ENCODE assay signal across 10 cellular contexts in the genomic region with DNA sequence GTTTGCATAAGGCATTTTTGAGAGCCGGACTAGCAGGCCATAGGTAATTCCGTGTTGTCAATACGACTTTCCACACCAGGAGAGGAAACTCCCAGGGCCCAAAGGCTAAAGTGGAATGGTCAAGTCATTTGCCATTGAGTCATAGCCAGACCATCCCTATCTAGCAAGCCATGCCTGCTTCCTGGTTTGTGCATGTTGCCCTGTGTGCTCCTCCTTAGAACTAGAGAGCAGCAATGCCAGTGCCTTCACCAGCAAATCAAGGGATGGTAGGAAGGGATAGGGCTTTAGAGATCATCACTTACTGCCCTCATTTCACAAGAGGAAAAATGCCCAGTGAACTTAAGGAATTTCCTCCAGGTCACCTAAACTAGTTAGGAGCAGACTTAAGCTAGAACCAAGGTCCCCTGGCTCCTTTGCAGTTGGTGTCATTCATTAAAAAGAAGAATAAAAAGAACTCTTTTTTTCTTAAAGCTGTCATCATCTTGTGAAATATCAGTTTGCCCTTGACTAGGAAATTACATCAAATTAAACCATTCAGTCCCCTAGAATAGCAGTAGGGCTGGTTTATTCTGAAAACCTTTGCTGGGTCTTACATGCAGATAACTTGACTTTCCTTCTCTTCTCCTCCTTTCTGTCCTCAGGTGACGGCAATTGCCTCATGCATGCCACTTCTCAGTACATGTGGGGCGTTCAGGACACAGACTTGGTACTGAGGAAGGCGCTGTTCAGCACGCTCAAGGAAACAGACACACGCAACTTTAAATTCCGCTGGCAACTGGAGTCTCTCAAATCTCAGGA. TPM values are rescaled to one million over a fixed set of nuclear protein-coding genes. Genes with fewer than 3 reads are reported as not detected.
DNase-seq lines count a peak whose midpoint lies in the region; ATAC-seq and TF ChIP-seq lines count a peak whose summit lies in the region.
"Had no signal": no experiment of that assay in that cellular context is flagged by ENCODE, and none has a peak within 500 bp of the region (broad histone marks: within the 10 kb centered on the region; RNA-seq: fewer than 3 reads in every experiment).

No MANE protein-coding gene starts in this region.

- peak overlapping the region; percentile 64; the same call in 1 of the 2 replicates for H3K23ac ChIP-seq in IMR-90 (ENCODE audit: low read depth, low read length)

- peak overlapping the region; percentile 10 to 25; a peak in 2 of 4 replicates for H4K8ac ChIP-seq in IMR-90 (ENCODE audit: low read depth in 2 of 2, low read length in 2 of 2)

- no peak for ATAC-seq in IMR-90 (ENCODE audit: low read depth)

- peaks cover 97% of the 10 kb centered on the region for H4K20me1 ChIP-seq in BLaER1
- no peaks in the 10 kb centered on the region for H4K20me1 ChIP-seq in IMR-90 (ENCODE audit: insufficient read depth, low read length)

- H3K36me3 ChIP-seq in BLaER1 (peaks cover 98% of the 10 kb centered on the region), IMR-90 (ENCODE audit: control insufficient read depth, insufficient read depth, low read length) (peaks cover 42% of the 10 kb centered on the region), muscle layer of colon (ENCODE audit: insufficient read depth, low read length) (peaks cover 63% of the 10 kb centered on the region)

- peak overlapping the region; percentile 95 for H3K27ac ChIP-seq in BLaER1
- H3K27ac ChIP-seq in IMR-90 (ENCODE audit: insufficient read depth, low read length): no peak overlapping the region
- H3K27ac ChIP-seq in muscle layer of colon (ENCODE audit: low read depth, low read length): peak overlapping the region; percentile 38
- H3K27ac ChIP-seq: SJSA1 had no signal

- peak overlapping the region; percentile 94 for H3K9ac ChIP-seq in BLaER1
- no peak overlapping the region for H3K9ac ChIP-seq in IMR-90 (ENCODE audit: low read depth, low read length)
- no peak overlapping the region for H3K9ac ChIP-seq in muscle layer of colon (ENCODE audit: low read length)

- peaks cover 4% of the 10 kb centered on the region; the same call in 1 of the 2 replicates for H3K9me1 ChIP-seq in IMR-90 (ENCODE audit: insufficient read depth, low read length)

- dilution Hi-C loops in IMR-90 (cut with HindIII; ENCODE audit: low sequenced_read_pairs, unreplicated experiment): no loop called here

- peak overlapping the region; percentile 21; the same call in 1 of the 2 replicates for H4K91ac ChIP-seq in IMR-90 (ENCODE audit: insufficient read depth, low read depth, low read length)

- no peak overlapping the region for H2BK120ac ChIP-seq in IMR-90 (ENCODE audit: low read depth, low read length)

- TF ChIP-seq POLR2A in IMR-90 (IDR thresholded peaks at IDR 0.05; ENCODE audit: low read depth, low read length): no peak

- intact Hi-C loops in IMR-90 (cut with micrococcal nuclease): loop anchor here (5.0 kb wide), 1 partner anchor 147 kb away; no protein-coding TSS in a partner anchor

- peaks cover 13 to 33% of the 10 kb centered on the region in 2 experiments for H3K79me1 ChIP-seq in IMR-90 (ENCODE audit: low read depth in 1 of 2, low read length in 2 of 2)

- TF ChIP-seq CTCF in IMR-90 (conservative IDR thresholded peaks at IDR 0.05; ENCODE audit: low read depth, low read length): no peak

- CTCF ChIA-PET in IMR-90 (lab: Yijun Ruan, JAX): interaction anchor here (1.0 to 1.5 kb wide), 2 partner anchors 25 to 170 kb away, joined by 3 to 4 read pairs; no protein-coding TSS in a partner anchor

- peak overlapping the region; percentile 96 for H3K4me3 ChIP-seq in BLaER1
- H3K4me3 ChIP-seq in IMR-90 (ENCODE audit: insufficient read depth, low read depth, low read length): no peak overlapping the region
- no peak overlapping the region for H3K4me3 ChIP-seq in muscle layer of colon (ENCODE audit: low read depth in 1 of 2, low read length in 2 of 2)
- H3K4me3 ChIP-seq: SJSA1 had no signal

- H2AFZ ChIP-seq in IMR-90 (replicated peaks; ENCODE audit: low read length, poor library complexity): no peak overlapping the region

- no peak overlapping the region for H3K18ac ChIP-seq in IMR-90 (ENCODE audit: low read depth, low read length)

- WGBS in IMR-90 (ENCODE audit: extremely low coverage in 2 of 2, insufficient read length in 1 of 2), 2 experiments: 98% methylated on average over 5 of the region's 9 CpGs; no CpG with 5 or more reads in 1 of the 2 experiments

- TF ChIP-seq RAD21 in IMR-90 (IDR thresholded peaks at IDR 0.05; ENCODE audit: low read length): no peak

- in situ Hi-C loops in IMR-90 (cut with MboI; ENCODE audit: low sequenced_read_pairs): loop anchor here (5.0 kb wide), 1 partner anchor 68 kb away; no protein-coding TSS in a partner anchor

- no peak overlapping the region for H3K56ac ChIP-seq in IMR-90 (ENCODE audit: extremely low read depth, insufficient read depth, low read length)

- H4K5ac ChIP-seq in IMR-90 (ENCODE audit: low read depth, low read length): no peak overlapping the region

- DNase-seq in IMR-90: no peak
- DNase-seq in central memory CD4-positive, alpha-beta T cell: peak; percentile 28
- DNase-seq in NCI-H146 (lab: John Stamatoyannopoulos, UW): no peak
- DNase-seq in NCI-H748 (lab: John Stamatoyannopoulos, UW; ENCODE audit: unreplicated experiment): no peak
- no peak for DNase-seq in NCI-H2196 (lab: John Stamatoyannopoulos, UW; ENCODE audit: unreplicated experiment)
- no peak for DNase-seq in HUDEP-2 (lab: John Stamatoyannopoulos, UW; ENCODE audit: unreplicated experiment in 76 of 76)
- DNase-seq: NCI-H1048 had no signal

- POLR2A ChIA-PET in IMR-90 (lab: Charles Lee; ENCODE audit: unreplicated experiment): no interaction called here

- peak overlapping the region; percentile 61 for H2AK5ac ChIP-seq in IMR-90 (ENCODE audit: low read depth, low read length)

- no peak overlapping the region for H2BK20ac ChIP-seq in IMR-90 (ENCODE audit: low read depth, low read length)

- H2AK9ac ChIP-seq in IMR-90 (replicated peaks; ENCODE audit: low read depth, low read length, poor library complexity): no peak overlapping the region

- H3K9me3 ChIP-seq in BLaER1: no peaks in the 10 kb centered on the region
- no peaks in the 10 kb centered on the region for H3K9me3 ChIP-seq in IMR-90 (ENCODE audit: control insufficient read depth, insufficient read depth, low read length)
- no peaks in the 10 kb centered on the region for H3K9me3 ChIP-seq in muscle layer of colon (ENCODE audit: low read length)
- H3K9me3 ChIP-seq: SJSA1 had no signal

- peak overlapping the region; percentile 50 for H3K14ac ChIP-seq in IMR-90 (replicated peaks; ENCODE audit: low read depth, low read length)

- H3K27me3 ChIP-seq in BLaER1 (no peaks in the 10 kb centered on the region), IMR-90 (ENCODE audit: control insufficient read depth, insufficient read depth, low read length) (no peaks in the 10 kb centered on the region), muscle layer of colon (ENCODE audit: control insufficient read depth in 1 of 2, insufficient read depth in 2 of 2, low read length in 2 of 2) (no peaks in the 10 kb centered on the region)
- H3K27me3 ChIP-seq: SJSA1 had no signal

- no peak overlapping the region for H2BK5ac ChIP-seq in IMR-90 (ENCODE audit: low read depth, low read length, poor library complexity, severe bottlenecking)

- H3K4me1 ChIP-seq in BLaER1 (peaks cover 100% of the 10 kb centered on the region), IMR-90 (ENCODE audit: control insufficient read depth, insufficient read depth, low read length) (peaks cover 11% of the 10 kb centered on the region), muscle layer of colon (ENCODE audit: insufficient read depth, low read length) (peaks cover 54% of the 10 kb centered on the region)

- H3K4me2 ChIP-seq in BLaER1 (peak overlapping the region; percentile 89), IMR-90 (ENCODE audit: low read depth, low read length) (no peak overlapping the region)

- BruUV-seq in IMR-90 (replicated peaks; lab: Mats Ljungman, UMichigan): no TSS peak

- H2BK15ac ChIP-seq in IMR-90 (ENCODE audit: low read depth, low read length): 0 out of 3 replicates have a peak overlapping the region, but pooled peaks have one; percentile 15

- H3K4ac ChIP-seq in IMR-90 (ENCODE audit: low read depth, low read length): peak overlapping the region; percentile 44; the same call in 1 of the 2 replicates

TF ChIP-seq in IMR-90, 13 proteins besides CTCF, POLR2A, EP300 and RAD21:
- no peak for TF ChIP-seq MAFK (IDR thresholded peaks at IDR 0.05; ENCODE audit: low read depth, low read length)
- no peak for TF ChIP-seq MAZ (IDR thresholded peaks at IDR 0.05; ENCODE audit: borderline replicate concordance, low read depth, low read length)
- TF ChIP-seq RFX5 (IDR thresholded peaks at IDR 0.05; ENCODE audit: low read depth, low read length): no peak
- TF ChIP-seq MXI1 (IDR thresholded peaks at IDR 0.05; ENCODE audit: borderline replicate concordance, low read depth, low read length): no peak
- TF ChIP-seq RCOR1 (IDR thresholded peaks at IDR 0.05; ENCODE audit: insufficient replicate concordance, low read length): no peak
- TF ChIP-seq, protein P1, sequence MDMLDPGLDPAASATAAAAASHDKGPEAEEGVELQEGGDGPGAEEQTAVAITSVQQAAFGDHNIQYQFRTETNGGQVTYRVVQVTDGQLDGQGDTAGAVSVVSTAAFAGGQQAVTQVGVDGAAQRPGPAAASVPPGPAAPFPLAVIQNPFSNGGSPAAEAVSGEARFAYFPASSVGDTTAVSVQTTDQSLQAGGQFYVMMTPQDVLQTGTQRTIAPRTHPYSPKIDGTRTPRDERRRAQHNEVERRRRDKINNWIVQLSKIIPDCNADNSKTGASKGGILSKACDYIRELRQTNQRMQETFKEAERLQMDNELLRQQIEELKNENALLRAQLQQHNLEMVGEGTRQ (IDR thresholded peaks at IDR 0.05; ENCODE audit: low read depth, low read length): no peak
- TF ChIP-seq CHD1 (IDR thresholded peaks at IDR 0.05; ENCODE audit: low read depth, low read length): no peak
- TF ChIP-seq SMC3 (IDR thresholded peaks at IDR 0.05; ENCODE audit: low read depth, low read length): no peak
- no peak for TF ChIP-seq CEBPB (IDR thresholded peaks at IDR 0.05; ENCODE audit: low read depth, low read length)

RNA-seq across cellular contexts. Expression of a gene that starts 7.3 kb away (rescaled TPM):
- total RNA-seq in IMR-90 (2012; rRNA removed): 4.4 and 5.0 TPM in 2 replicates
- polyA plus RNA-seq in IMR-90 (2012; rRNA removed): 12.6 and 14.2 TPM in 2 replicates
- 3.5 and 6.8 TPM in 2 replicates for polyA plus RNA-seq in IMR-90 (2012; cell fraction: cytosol; rRNA removed)
- 29.5 and 108 TPM in 2 replicates for polyA plus RNA-seq in IMR-90 (2012; cell fraction: nucleus; rRNA removed; ENCODE audit: low replicate concordance)
